In the genomic region with DNA sequence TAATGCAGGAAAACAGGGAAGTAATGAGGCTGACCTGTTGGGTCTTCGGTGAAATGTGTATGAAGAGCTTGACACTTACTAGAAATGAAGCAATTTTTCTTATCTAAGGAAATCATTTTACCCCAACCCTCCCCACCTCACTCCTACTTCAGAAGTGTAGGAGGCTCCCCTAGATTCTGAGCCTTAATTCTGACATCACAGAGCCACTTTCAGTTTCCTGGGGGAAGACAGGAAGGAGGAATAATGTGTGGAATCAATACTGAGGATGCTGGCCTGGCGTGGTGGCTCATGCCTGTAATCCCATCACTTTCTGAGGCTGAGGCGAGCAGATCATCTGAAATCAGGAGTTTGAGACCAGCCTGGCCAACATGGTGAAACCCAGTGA, we compare ENCODE assay signal across 15 cellular contexts. TPM values are rescaled to one million over a fixed set of nuclear protein-coding genes. Genes with fewer than 3 reads are reported as not detected.
DNase-seq lines count a peak whose midpoint lies in the region; ATAC-seq, FAIRE-seq and TF ChIP-seq lines count a peak whose summit lies in the region.
"Had no signal": no experiment of that assay in that cellular context is flagged by ENCODE, and none has a peak within 500 bp of the region (broad histone marks: within the 10 kb centered on the region; RNA-seq: fewer than 3 reads in every experiment).

No MANE protein-coding gene starts in this region.

- no peak overlapping the region for H3K27ac Mint-ChIP-seq in MCF 10A (ENCODE audit: low read depth, unreplicated experiment)
- no peak overlapping the region for H3K27ac Mint-ChIP-seq in CD8-positive, alpha-beta T cell
- H3K27ac Mint-ChIP-seq: CD14-positive monocyte, H9 had no signal

- TF ChIP-seq CTCF in mammary epithelial cell (conservative IDR thresholded peaks at IDR 0.05 in 1 of 2, IDR thresholded peaks at IDR 0.05 in 1 of 2; ENCODE audit: extremely low read depth in 1 of 2, insufficient read depth in 1 of 2, low read depth in 1 of 2, low read length in 2 of 2) (no peak), MCF 10A (IDR thresholded peaks at IDR 0.05; ENCODE audit: unreplicated experiment) (no peak), K562 (IDR thresholded peaks at IDR 0.05 in 2 of 3, conservative IDR thresholded peaks at IDR 0.05 in 1 of 3; ENCODE audit: insufficient read depth in 2 of 3, low read depth in 1 of 3, low read length in 3 of 3) (no peak)
- TF ChIP-seq CTCF in CD8-positive, alpha-beta T cell (IDR thresholded peaks at IDR 0.05): no peak

- H3K9me3 Mint-ChIP-seq in MCF 10A (ENCODE audit: unreplicated experiment): no peaks in the 10 kb centered on the region
- no peaks in the 10 kb centered on the region for H3K9me3 Mint-ChIP-seq in CD8-positive, alpha-beta T cell

- H3K4me1 ChIP-seq in mammary epithelial cell (ENCODE audit: insufficient read depth, low read length) (no peaks in the 10 kb centered on the region), K562 (replicated peaks in 1 of 2; ENCODE audit: control insufficient read depth in 2 of 2, insufficient read depth in 2 of 2, low read length in 2 of 2) (peaks cover 10 to 11% of the 10 kb centered on the region in 2 experiments; a peak in 4 of 5 replicates), neuronal stem cell (ENCODE audit: control insufficient read depth in 2 of 2, insufficient read depth in 1 of 2, low read depth in 1 of 2, low read length in 2 of 2) (peaks cover 3 to 14% of the 10 kb centered on the region in 2 donors)
- no peaks in the 10 kb centered on the region for H3K4me1 ChIP-seq in CD8-positive, alpha-beta T cell (ENCODE audit: insufficient read depth, low read length)

- H3K4me2 ChIP-seq in mammary epithelial cell (ENCODE audit: insufficient read depth, low read depth, low read length): no peak overlapping the region
- no peak overlapping the region for H3K4me2 ChIP-seq in K562 (ENCODE audit: insufficient read depth, low read length)
- H3K4me2 ChIP-seq in neuronal stem cell (ENCODE audit: insufficient read depth, low read length, poor library complexity, severe bottlenecking): no peak overlapping the region

- H4K91ac ChIP-seq in neuronal stem cell (ENCODE audit: low read depth, low read length, poor library complexity): no peak overlapping the region

- H2BK120ac ChIP-seq in neuronal stem cell (ENCODE audit: low read depth, low read length): no peak overlapping the region

- no peak overlapping the region for H4K8ac ChIP-seq in neuronal stem cell (ENCODE audit: low read depth, low read length)

- H4K20me1 ChIP-seq in mammary epithelial cell (ENCODE audit: insufficient read depth, low read length): no peaks in the 10 kb centered on the region
- no peaks in the 10 kb centered on the region for H4K20me1 ChIP-seq in K562 (replicated peaks; ENCODE audit: control insufficient read depth, insufficient read depth, low read length)

- H3K79me2 ChIP-seq in mammary epithelial cell (ENCODE audit: insufficient read depth, low read length): no peaks in the 10 kb centered on the region
- H3K79me2 ChIP-seq in K562 (ENCODE audit: control insufficient read depth, insufficient read depth, low read length): no peaks in the 10 kb centered on the region

- no peak overlapping the region for H2AK5ac ChIP-seq in neuronal stem cell (ENCODE audit: low read depth, low read length)

- no peak overlapping the region for H2BK12ac ChIP-seq in neuronal stem cell (ENCODE audit: low read length)

- in situ Hi-C loops in mammary epithelial cell (cut with MboI; ENCODE audit: low sequenced_read_pairs in 2 of 2): no loop called here
- in situ Hi-C loops in K562 (cut with MboI): no loop called here

- H3K4me3 ChIP-seq in mammary epithelial cell (replicated peaks in 1 of 3; ENCODE audit: insufficient read depth in 1 of 3, low read depth in 2 of 3, low read length in 3 of 3): no peak overlapping the region
- H3K4me3 ChIP-seq in K562: no peak overlapping the region
- no peak overlapping the region for H3K4me3 ChIP-seq in neuronal stem cell (ENCODE audit: low read length in 2 of 2)
- H3K4me3 ChIP-seq in CD8-positive, alpha-beta T cell (ENCODE audit: low read depth, low read length): no peak overlapping the region
- H3K4me3 ChIP-seq: GM23248 had no signal

- H3K36me3 Mint-ChIP-seq in MCF 10A (ENCODE audit: insufficient read depth, unreplicated experiment): no peaks in the 10 kb centered on the region
- no peaks in the 10 kb centered on the region for H3K36me3 Mint-ChIP-seq in CD8-positive, alpha-beta T cell
- H3K36me3 Mint-ChIP-seq: CD14-positive monocyte had no signal

- H3K9me1 ChIP-seq in K562 (ENCODE audit: control insufficient read depth, insufficient read depth, low read length): no peaks in the 10 kb centered on the region

- H2AFZ ChIP-seq in mammary epithelial cell (ENCODE audit: low read depth, low read length) (peak overlapping the region; percentile 11), K562 (ENCODE audit: low read depth, low read length) (peak overlapping the region; percentile 77), neuronal stem cell (ENCODE audit: low read length) (peak overlapping the region; percentile 80)
- H2AFZ ChIP-seq: GM23248 had no signal

- no peak overlapping the region for H2BK15ac ChIP-seq in neuronal stem cell (ENCODE audit: low read length)

- H3K36me3 ChIP-seq in mammary epithelial cell (ENCODE audit: insufficient read depth, low read length) (no peaks in the 10 kb centered on the region), K562 (ENCODE audit: control insufficient read depth, insufficient read depth, low read length) (no peaks in the 10 kb centered on the region), neuronal stem cell (replicated peaks in 1 of 2; ENCODE audit: control insufficient read depth in 2 of 2, insufficient read depth in 2 of 2, low read length in 2 of 2) (no peaks in the 10 kb centered on the region)
- no peaks in the 10 kb centered on the region for H3K36me3 ChIP-seq in CD8-positive, alpha-beta T cell (ENCODE audit: insufficient read depth, low read length)

- H2BK5ac ChIP-seq in neuronal stem cell (ENCODE audit: low read length): no peak overlapping the region

- no peak overlapping the region for H3K4ac ChIP-seq in neuronal stem cell (ENCODE audit: low read length)

- no peak overlapping the region for H3K23ac ChIP-seq in neuronal stem cell (ENCODE audit: low read depth, low read length, poor library complexity)

- H3K9me3 ChIP-seq in mammary epithelial cell (replicated peaks; ENCODE audit: insufficient read depth, low read length) (no peaks in the 10 kb centered on the region), K562 (replicated peaks; ENCODE audit: control insufficient read depth, insufficient read depth, low read depth, low read length) (no peaks in the 10 kb centered on the region), neuronal stem cell (replicated peaks in 1 of 2; ENCODE audit: control insufficient read depth in 2 of 2, insufficient read depth in 1 of 2, low read depth in 1 of 2, low read length in 2 of 2) (no peaks in the 10 kb centered on the region)
- H3K9me3 ChIP-seq in CD8-positive, alpha-beta T cell (ENCODE audit: low read length): no peaks in the 10 kb centered on the region

- no peaks in the 10 kb centered on the region for H3K27me3 Mint-ChIP-seq in MCF 10A (ENCODE audit: insufficient read depth, unreplicated experiment)
- H3K27me3 Mint-ChIP-seq in CD8-positive, alpha-beta T cell (ENCODE audit: low read depth): no peaks in the 10 kb centered on the region

- no peak overlapping the region for H3K4me3 Mint-ChIP-seq in MCF 10A (ENCODE audit: unreplicated experiment)
- no peak overlapping the region for H3K4me3 Mint-ChIP-seq in CD8-positive, alpha-beta T cell
- H3K4me3 Mint-ChIP-seq: CD14-positive monocyte had no signal

- ATAC-seq in K562: no peak; the same call in 1 of the 3 replicates
- no peak for ATAC-seq in CD8-positive, alpha-beta T cell

- CTCF ChIA-PET in mammary epithelial cell (lab: Charles Lee; ENCODE audit: low non-redundant PET): no interaction called here
- CTCF ChIA-PET in MCF 10A (lab: Yijun Ruan, JAX): no interaction called here
- CTCF ChIA-PET in K562 (lab: Yijun Ruan, JAX; ENCODE audit: low intra/inter-chr PET ratio): no interaction called here
- CTCF ChIA-PET in CD8-positive, alpha-beta T cell (lab: Charles Lee): interaction anchor here (0.6 kb wide), 1 partner anchor 63 kb away, joined by 3 read pairs; no protein-coding TSS in a partner anchor

- DNase-seq in mammary epithelial cell (no peak), MCF 10A (ENCODE audit: unreplicated experiment) (no peak), K562 (ENCODE audit: extremely low read depth in 1 of 4, low spot score in 3 of 4) (no peak), neuronal stem cell (ENCODE audit: low spot score) (no peak), NCI-H524 (lab: John Stamatoyannopoulos, UW) (no peak), kidney tubule cell (ENCODE audit: low spot score) (no peak), T-helper 1 cell (no peak)
- no peak for DNase-seq in CD8-positive, alpha-beta T cell
- DNase-seq: Calu3, DMS 273 treated with DMSO at 0.1 percent for 48 hours, GM23248, KBM-7 had no signal

- no peak overlapping the region for H3K14ac ChIP-seq in neuronal stem cell (ENCODE audit: low read length)

- H3K27me3 ChIP-seq in mammary epithelial cell (ENCODE audit: insufficient read depth, low read length): no peaks in the 10 kb centered on the region
- no peaks in the 10 kb centered on the region for H3K27me3 ChIP-seq in K562 (ENCODE audit: control insufficient read depth in 2 of 2, insufficient read depth in 2 of 2, low read length in 2 of 2)
- H3K27me3 ChIP-seq in neuronal stem cell (ENCODE audit: control insufficient read depth in 3 of 3, insufficient read depth in 3 of 3, low read depth in 1 of 3, low read length in 3 of 3): peaks cover 0 to 4% (median 0%) of the 10 kb centered on the region in 3 experiments
- no peaks in the 10 kb centered on the region for H3K27me3 ChIP-seq in CD8-positive, alpha-beta T cell (ENCODE audit: insufficient read depth, low read length)

- H3K79me1 ChIP-seq in neuronal stem cell (ENCODE audit: low read depth, low read length): no peaks in the 10 kb centered on the region

- dilution Hi-C loops in mammary epithelial cell (cut with HindIII; ENCODE audit: low sequenced_read_pairs): no loop called here

- no peak for TF ChIP-seq RAD21 in K562 (CRISPR knock-in tag; conservative IDR thresholded peaks at IDR 0.05 in 1 of 2, IDR thresholded peaks at IDR 0.05 in 1 of 2)

- H3K9ac ChIP-seq in mammary epithelial cell (ENCODE audit: insufficient read depth, low read length) (no peak overlapping the region), K562 (ENCODE audit: insufficient read depth in 1 of 2, low read depth in 2 of 2, low read length in 2 of 2) (peak overlapping the region in 1 of 2 experiments; percentile 28; a peak in 1 of 4 replicates), neuronal stem cell (ENCODE audit: low read depth, low read length, poor library complexity) (no peak overlapping the region)
- H3K9ac ChIP-seq: GM23248 had no signal

- FAIRE-seq in K562 (lab: Jason Lieb, UNC): no peak

- H3K18ac ChIP-seq in neuronal stem cell (ENCODE audit: low read length): no peak overlapping the region

- no peak for TF ChIP-seq EP300 in K562 (IDR thresholded peaks at IDR 0.05; ENCODE audit: low read length)

- intact Hi-C loops in mammary epithelial cell (cut with micrococcal nuclease) (no loop called here), MCF 10A (cut with micrococcal nuclease) (no loop called here), K562 (cut with micrococcal nuclease) (no loop called here)
- intact Hi-C loops in CD8-positive, alpha-beta T cell (cut with DNase I, micrococcal nuclease): no loop called here

- H3K27ac ChIP-seq in mammary epithelial cell (ENCODE audit: insufficient read depth, low read depth, low read length) (no peak overlapping the region), K562 (ENCODE audit: extremely low read depth, low read depth, low read length) (peak overlapping the region; percentile 27; the same call in 1 of the 3 replicates), neuronal stem cell (replicated peaks; ENCODE audit: low read length) (no peak overlapping the region)
- no peak overlapping the region for H3K27ac ChIP-seq in CD8-positive, alpha-beta T cell (ENCODE audit: low read depth, low read length)
- H3K27ac ChIP-seq: 22Rv1, GM23248 had no signal

- POLR2A ChIA-PET in MCF 10A (lab: Yijun Ruan, JAX): no interaction called here
- POLR2A ChIA-PET in K562 (lab: Yijun Ruan, JAX): interaction anchor here (0.5 to 1.5 kb wide), 6 partner anchors 8 to 517 kb away, joined by 3 to 7 read pairs (median 4); a partner anchor contains a TSS
- POLR2A ChIA-PET in CD8-positive, alpha-beta T cell (lab: Charles Lee): no interaction called here

- 86% methylated on average over 3 of the region's 3 CpGs for whole genome bisulfite sequencing in mammary epithelial cell (ENCODE audit: low coverage, missing lambda C conversion rate)
- 46% methylated on average over 3 of the region's 3 CpGs for WGBS in K562 (ENCODE audit: insufficient coverage, low coverage, missing lambda C conversion rate)
- WGBS in neuronal stem cell (ENCODE audit: extremely low coverage in 2 of 2, insufficient read length in 2 of 2, insufficient replicate concordance in 1 of 2), 2 donors: no CpG with 5 or more reads among the region's 3 CpGs

- H3K4me1 Mint-ChIP-seq in MCF 10A (ENCODE audit: insufficient read depth, unreplicated experiment): no peaks in the 10 kb centered on the region
- H3K4me1 Mint-ChIP-seq in CD8-positive, alpha-beta T cell (ENCODE audit: low read depth): no peaks in the 10 kb centered on the region

- TF ChIP-seq POLR2A in K562 (conservative IDR thresholded peaks at IDR 0.05): no peak

- BruUV-seq in mammary epithelial cell (replicated peaks; lab: Mats Ljungman, UMichigan) (no TSS peak), MCF 10A (replicated peaks; lab: Mats Ljungman, UMichigan) (no TSS peak), K562 (replicated peaks; lab: Mats Ljungman, UMichigan) (no TSS peak)

RNA-seq across cellular contexts. Expression of a gene that starts 20.3 kb away (rescaled TPM):
- total RNA-seq in mammary epithelial cell (10 to 100 TPM; 20.7 to 60.8 TPM), MCF 10A (2022) (69.1 and 80.8 TPM in 2 replicates), K562 (2014; rRNA removed) (13.1 and 19.0 TPM in 2 replicates), K562 (2014; rRNA removed; fragmentation: Illumina TruSeq; extraction: Trizol) (6.9 and 8.1 TPM in 2 replicates), K562 (2015; rRNA removed; fragmentation: Illumina TruSeq; extraction: Trizol) (15.6 and 17.9 TPM in 2 replicates), K562 (2021) (50.1 and 59.5 TPM in 2 replicates)
- polyA plus RNA-seq in mammary epithelial cell (7.8 TPM), K562 (2011; rRNA removed) (5.4 and 11.8 TPM in 2 replicates), K562 (2014; fragmentation: Illumina TruSeq; extraction: Trizol) (21.7 and 32.6 TPM in 2 replicates), K562 (2014; fragmentation: Nextera tagmentation; extraction: Ambion mirVana) (under 1 TPM; 0.32 to 0.46 TPM), K562 (2014; rRNA removed) (21.9 and 25.1 TPM in 2 replicates)
- 27.2 TPM for polyA minus RNA-seq in mammary epithelial cell
- 93.9 and 185 TPM in 2 replicates for total RNA-seq in K562 (2011; cell fraction: chromatin; rRNA removed; ENCODE audit: low replicate concordance)
- total RNA-seq in K562 (2011; cell fraction: nucleolus; rRNA removed): 89.2 and 107 TPM in 2 replicates
- 100 and 120 TPM in 2 replicates for total RNA-seq in K562 (2011; cell fraction: nucleoplasm; rRNA removed)
- polyA plus RNA-seq in K562 (2011; cell fraction: cytosol; rRNA removed): 4.5 and 5.9 TPM in 2 replicates
- 95.4 and 113 TPM in 2 replicates for polyA plus RNA-seq in K562 (2011; cell fraction: nucleus; rRNA removed)
- polyA plus RNA-seq in K562 (2012): 30.9 and 42.6 TPM in 2 replicates
- 9.1 and 10.0 TPM in 2 replicates for polyA minus RNA-seq in K562 (2011; rRNA and poly(A)+ RNA removed)
- 10.9 and 11.7 TPM in 2 replicates for polyA minus RNA-seq in K562 (2011; cell fraction: cytosol; rRNA and poly(A)+ RNA removed)
- polyA minus RNA-seq in K562 (2011; cell fraction: nucleus; rRNA and poly(A)+ RNA removed): 49.8 and 67.5 TPM in 2 replicates
- polyA plus RNA-seq in neuronal stem cell (2013, experiment 1 of 2): 30.9 TPM
- 31.8 TPM for polyA plus RNA-seq in neuronal stem cell (2013, experiment 2 of 2)
- total RNA-seq in CD8-positive, alpha-beta T cell: 100 to 1,000 TPM; 222 to 224 TPM

RNA-seq across cellular contexts. Expression of a gene that starts 20.4 kb away (rescaled TPM):
- 10 to 100 TPM; 20.2 to 46.2 TPM for total RNA-seq in mammary epithelial cell
- 3.9 TPM for polyA plus RNA-seq in mammary epithelial cell
- 41.0 TPM for polyA minus RNA-seq in mammary epithelial cell
- 52.3 and 60.7 TPM in 2 replicates for total RNA-seq in MCF 10A (2022)
- 89.8 and 132 TPM in 2 replicates for total RNA-seq in K562 (2011; cell fraction: chromatin; rRNA removed; ENCODE audit: low replicate concordance)
- total RNA-seq in K562 (2011; cell fraction: nucleolus; rRNA removed): 44.6 and 46.2 TPM in 2 replicates
- total RNA-seq in K562 (2011; cell fraction: nucleoplasm; rRNA removed): 58.6 and 74.8 TPM in 2 replicates
- 16.0 and 16.3 TPM in 2 replicates for total RNA-seq in K562 (2014; rRNA removed)
- total RNA-seq in K562 (2014; rRNA removed; fragmentation: Illumina TruSeq; extraction: Trizol): 3.5 and 3.7 TPM in 2 replicates
- 5.8 and 7.9 TPM in 2 replicates for total RNA-seq in K562 (2015; rRNA removed; fragmentation: Illumina TruSeq; extraction: Trizol)
- 58.9 and 62.6 TPM in 2 replicates for total RNA-seq in K562 (2021)
- 2.2 and 6.4 TPM in 2 replicates for polyA plus RNA-seq in K562 (2011; rRNA removed)
- polyA plus RNA-seq in K562 (2011; cell fraction: cytosol; rRNA removed): 1.9 and 3.2 TPM in 2 replicates
- polyA plus RNA-seq in K562 (2011; cell fraction: nucleus; rRNA removed): 18.6 and 29.8 TPM in 2 replicates
- 16.6 and 25.8 TPM in 2 replicates for polyA plus RNA-seq in K562 (2012)
- polyA plus RNA-seq in K562 (2014; fragmentation: Illumina TruSeq; extraction: Trizol): 14.9 and 21.0 TPM in 2 replicates
- under 1 TPM; 0.21 to 0.53 TPM for polyA plus RNA-seq in K562 (2014; fragmentation: Nextera tagmentation; extraction: Ambion mirVana)
- 11.4 and 17.0 TPM in 2 replicates for polyA plus RNA-seq in K562 (2014; rRNA removed)
- 11.0 and 11.9 TPM in 2 replicates for polyA minus RNA-seq in K562 (2011; rRNA and poly(A)+ RNA removed)
- 21.7 and 27.4 TPM in 2 replicates for polyA minus RNA-seq in K562 (2011; cell fraction: cytosol; rRNA and poly(A)+ RNA removed)
- 17.2 and 20.0 TPM in 2 replicates for polyA minus RNA-seq in K562 (2011; cell fraction: nucleus; rRNA and poly(A)+ RNA removed)
- 15.9 TPM for polyA plus RNA-seq in neuronal stem cell (2013, experiment 1 of 2)
- 17.9 TPM for polyA plus RNA-seq in neuronal stem cell (2013, experiment 2 of 2)
- 10 to 100 TPM; 70.1 to 85.6 TPM for total RNA-seq in CD8-positive, alpha-beta T cell

RNA-seq across cellular contexts. Expression of a gene that starts 27.8 kb away (rescaled TPM):
- total RNA-seq in mammary epithelial cell (10 to 100 TPM; 10.2 to 38.5 TPM), MCF 10A (2022) (39.4 and 41.4 TPM in 2 replicates), K562 (2014; rRNA removed) (15.6 and 20.2 TPM in 2 replicates), K562 (2014; rRNA removed; fragmentation: Illumina TruSeq; extraction: Trizol) (6.5 and 6.8 TPM in 2 replicates), K562 (2015; rRNA removed; fragmentation: Illumina TruSeq; extraction: Trizol) (11.5 and 12.5 TPM in 2 replicates), K562 (2021) (62.1 and 63.1 TPM in 2 replicates)
- polyA plus RNA-seq in mammary epithelial cell (4.8 TPM), K562 (2011; rRNA removed) (10.0 and 13.0 TPM in 2 replicates), K562 (2014; fragmentation: Illumina TruSeq; extraction: Trizol) (23.8 and 38.3 TPM in 2 replicates), K562 (2014; fragmentation: Nextera tagmentation; extraction: Ambion mirVana) (1 to 10 TPM; 2.2 to 2.3 TPM), K562 (2014; rRNA removed) (20.5 and 26.7 TPM in 2 replicates)
- polyA minus RNA-seq in mammary epithelial cell: 22.0 TPM
- 27.0 and 46.3 TPM in 2 replicates for total RNA-seq in K562 (2011; cell fraction: chromatin; rRNA removed; ENCODE audit: low replicate concordance)
- 23.7 and 30.5 TPM in 2 replicates for total RNA-seq in K562 (2011; cell fraction: nucleolus; rRNA removed)
- 29.4 and 33.8 TPM in 2 replicates for total RNA-seq in K562 (2011; cell fraction: nucleoplasm; rRNA removed)
- 6.7 and 10.3 TPM in 2 replicates for polyA plus RNA-seq in K562 (2011; cell fraction: cytosol; rRNA removed)
- polyA plus RNA-seq in K562 (2011; cell fraction: nucleus; rRNA removed): 58.6 and 70.0 TPM in 2 replicates
- 29.3 and 46.6 TPM in 2 replicates for polyA plus RNA-seq in K562 (2012)
- 3.1 and 4.4 TPM in 2 replicates for polyA minus RNA-seq in K562 (2011; rRNA and poly(A)+ RNA removed)
- 7.0 and 17.7 TPM in 2 replicates for polyA minus RNA-seq in K562 (2011; cell fraction: cytosol; rRNA and poly(A)+ RNA removed)
- 14.7 and 23.4 TPM in 2 replicates for polyA minus RNA-seq in K562 (2011; cell fraction: nucleus; rRNA and poly(A)+ RNA removed)
- polyA plus RNA-seq in neuronal stem cell (2013, experiment 1 of 2): 52.4 TPM
- polyA plus RNA-seq in neuronal stem cell (2013, experiment 2 of 2): 55.2 TPM
- 10 to 100 TPM; 48.4 to 51.0 TPM for total RNA-seq in CD8-positive, alpha-beta T cell

Comparison
In these comparisons a context has a peak if more than half of its experiments do, and no peak if none do; other contexts are left out.
1. H2AFZ ChIP-seq: peak in every context shown above with its lines; median percentile 80 in neuronal stem cell; 77 in K562; 11 in mammary epithelial cell.